1 cellular context compared by ENCODE assay signal in genomic region chr6:107936162-107936909, GRCh38.
TF ChIP-seq lines count a peak whose summit lies in the region.

No MANE protein-coding gene starts in this region.

TF ChIP-seq in K562, 482 proteins besides CTCF, POLR2A, EP300 and RAD21 (continued from another document):
- no peak for TF ChIP-seq ELK1 (CRISPR knock-in tag; IDR thresholded peaks at IDR 0.05)
- TF ChIP-seq POLR2G (IDR thresholded peaks at IDR 0.05; ENCODE audit: low read depth, low read length) = no peak
- no peak for TF ChIP-seq FOSL1 (tag; conservative IDR thresholded peaks at IDR 0.05)
- no peak for TF ChIP-seq POLR3G (IDR thresholded peaks at IDR 0.05; ENCODE audit: extremely low read depth, insufficient read length, insufficient replicate concordance)
- TF ChIP-seq NCOA4 (IDR thresholded peaks at IDR 0.05; ENCODE audit: partially characterized antibody) = no peak
- TF ChIP-seq PHTF2 (CRISPR knock-in tag; IDR thresholded peaks at IDR 0.05) = no peak
